13 cellular contexts compared by ENCODE assay signal in genomic region chr2:183242937-183243336, GRCh38.
DNase-seq lines count a peak whose midpoint lies in the region; ATAC-seq and TF ChIP-seq lines count a peak whose summit lies in the region.
"Had no signal": no experiment of that assay in that cellular context is flagged by ENCODE, and none has a peak within 500 bp of the region (broad histone marks: within the 10 kb centered on the region; RNA-seq: fewer than 3 reads in every experiment).

No MANE protein-coding gene starts in this region.

- no peaks in the 10 kb centered on the region for H3K4me1 ChIP-seq in Karpas-422 (ENCODE audit: low read length)
- H3K4me1 ChIP-seq: BLaER1 treated with 17β-estradiol and CSF1 and Interleukin-3, amounts not matched to agents 10 nM and 100 nM had no signal

- ATAC-seq in GM18517 (IDR thresholded peaks at IDR 0.05; ENCODE audit: unreplicated experiment), result no peak
- ATAC-seq: HCT116 had no signal

- H3K27me3 ChIP-seq in Karpas-422 (ENCODE audit: low read length), result no peaks in the 10 kb centered on the region
- H3K27me3 ChIP-seq: BLaER1 treated with 17β-estradiol and CSF1 and Interleukin-3, amounts not matched to agents 10 nM and 100 nM had no signal

- DNase-seq in DMS153 treated with DMSO at 0.1 percent for 48 hours (lab: John Stamatoyannopoulos, UW; ENCODE audit: unreplicated experiment) (peak; percentile 82), NCI-H1694 (lab: John Stamatoyannopoulos, UW) (peak; percentile 24), RKO (ENCODE audit: low spot score) (peak; percentile 43), glomerular visceral epithelial cell (ENCODE audit: extremely low spot score) (peak; percentile 9), Karpas-422 (no peak), kidney glomerular epithelial cell (lab: John Stamatoyannopoulos, UW) (no peak), GM20000 (ENCODE audit: low spot score) (no peak)
- DNase-seq: activated CD4-positive, alpha-beta T cell treated with anti-CD3 and anti-CD28 coated beads for 1 hour; activated effector memory CD4-positive, alpha-beta T cell treated with anti-CD3 and anti-CD28 coated beads, Interleukin-2, amount 50 U/mL, for 16 hours had no signal

- no peaks in the 10 kb centered on the region for H3K79me2 ChIP-seq in Karpas-422 (ENCODE audit: low read length)

- TF ChIP-seq CTCF in GM20000 (IDR thresholded peaks at IDR 0.05; ENCODE audit: extremely low read depth, missing control alignments), result no peak

- no peaks in the 10 kb centered on the region for H3K9me2 ChIP-seq in Karpas-422 (replicated peaks; ENCODE audit: insufficient read depth, low read length)

- H3K9ac ChIP-seq in Karpas-422 (ENCODE audit: low read length), result no peak overlapping the region
- H3K9ac ChIP-seq: BLaER1 treated with 17β-estradiol and CSF1 and Interleukin-3, amounts not matched to agents 10 nM and 100 nM had no signal

- H2AFZ ChIP-seq in Karpas-422 (ENCODE audit: low read length), result no peak overlapping the region

- H3K27ac ChIP-seq in Karpas-422 (ENCODE audit: low read length), result no peak overlapping the region
- H3K27ac ChIP-seq: BLaER1 treated with 17β-estradiol and CSF1 and Interleukin-3, amounts not matched to agents 10 nM and 100 nM; SK-N-MC had no signal

- no peaks in the 10 kb centered on the region for H4K20me1 ChIP-seq in Karpas-422 (ENCODE audit: insufficient read depth, low read depth, low read length)
- H4K20me1 ChIP-seq: BLaER1 treated with 17β-estradiol and CSF1 and Interleukin-3, amounts not matched to agents 10 nM and 100 nM had no signal

- H3K4me3 ChIP-seq in Karpas-422 (ENCODE audit: low read length), result no peak overlapping the region
- H3K4me3 ChIP-seq: BLaER1 treated with 17β-estradiol and CSF1 and Interleukin-3, amounts not matched to agents 10 nM and 100 nM; SK-N-MC had no signal

- H3K4me2 ChIP-seq in Karpas-422 (ENCODE audit: low read depth, low read length, poor library complexity, severe bottlenecking), result no peak overlapping the region
- H3K4me2 ChIP-seq: BLaER1 treated with 17β-estradiol and CSF1 and Interleukin-3, amounts not matched to agents 10 nM and 100 nM had no signal

- H3K36me3 ChIP-seq in Karpas-422 (ENCODE audit: insufficient read depth, low read length), result no peaks in the 10 kb centered on the region
- H3K36me3 ChIP-seq: BLaER1 treated with 17β-estradiol and CSF1 and Interleukin-3, amounts not matched to agents 10 nM and 100 nM had no signal

- no peaks in the 10 kb centered on the region for H3K9me3 ChIP-seq in Karpas-422 (ENCODE audit: low read length)
- H3K9me3 ChIP-seq: BLaER1 treated with 17β-estradiol and CSF1 and Interleukin-3, amounts not matched to agents 10 nM and 100 nM had no signal

Comparison
In these comparisons a context has a peak if more than half of its experiments do, and no peak if none do; other contexts are left out.
1. DNase-seq: peak in DMS153 treated with DMSO at 0.1 percent for 48 hours (single experiment), NCI-H1694 (single experiment), RKO (single experiment) and glomerular visceral epithelial cell (single experiment); none in Karpas-422 (single experiment), kidney glomerular epithelial cell (single experiment) and GM20000 (single experiment).